34 cellular contexts compared by ENCODE assay signal in the genomic region with DNA sequence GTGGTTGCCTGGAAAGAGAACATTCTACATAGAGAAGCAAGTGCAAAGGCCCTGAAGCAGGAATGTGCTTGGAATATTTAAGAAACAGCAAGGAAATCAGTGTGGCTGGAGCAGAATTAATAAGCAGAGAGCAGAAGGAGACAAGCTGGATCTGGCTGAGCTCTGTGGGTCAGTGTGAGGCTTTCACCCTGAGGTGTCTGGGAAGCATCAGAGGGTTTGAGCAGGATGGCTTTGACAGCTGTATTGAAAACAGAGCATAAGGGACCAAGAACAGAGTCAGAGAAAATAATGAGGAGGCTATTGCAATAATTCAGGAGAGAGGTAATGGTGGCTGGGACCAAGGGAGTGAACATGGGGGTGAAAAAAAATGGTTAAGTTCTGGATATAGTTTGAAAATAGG.
DNase-seq lines count a peak whose midpoint lies in the region; ATAC-seq, FAIRE-seq and TF ChIP-seq lines count a peak whose summit lies in the region.
"Had no signal": no experiment of that assay in that cellular context is flagged by ENCODE, and none has a peak within 500 bp of the region (broad histone marks: within the 10 kb centered on the region; RNA-seq: fewer than 3 reads in every experiment).

No MANE protein-coding gene starts in this region.

- H3K79me2 ChIP-seq in SK-N-SH (ENCODE audit: insufficient read depth) (no peaks in the 10 kb centered on the region), HepG2 (ENCODE audit: insufficient read depth, low read length) (no peaks in the 10 kb centered on the region)

- intact Hi-C loops in HepG2 (cut with micrococcal nuclease; ENCODE audit: unreplicated experiment): no loop called here

- CTCF ChIA-PET in SK-N-SH (lab: Yijun Ruan, JAX) (no interaction called here), HepG2 (lab: Yijun Ruan, JAX; ENCODE audit: low intra/inter-chr PET ratio, low total read pairs) (no interaction called here)

- peak in 1 of 2 experiments; percentile 57; a peak in 1 of 4 replicates for TF ChIP-seq EP300 in SK-N-SH (IDR thresholded peaks at IDR 0.05; ENCODE audit: borderline replicate concordance in 1 of 2, low read depth in 1 of 2, low read length in 1 of 2)
- no peak for TF ChIP-seq EP300 in HepG2 (IDR thresholded peaks at IDR 0.05; ENCODE audit: low read depth in 2 of 2, low read length in 2 of 2)
- no peak for TF ChIP-seq EP300 in HepG2 (CRISPR knock-in tag; IDR thresholded peaks at IDR 0.05; ENCODE audit: borderline replicate concordance)

- no peak overlapping the region for H2AFZ ChIP-seq in SK-N-SH (ENCODE audit: low read depth)
- no peak overlapping the region for H2AFZ ChIP-seq in HepG2 (ENCODE audit: low read length)

- no peak overlapping the region for H3K4me3 ChIP-seq in SK-N-SH (ENCODE audit: low read depth in 2 of 2, low read length in 1 of 2)
- H3K4me3 ChIP-seq in BE2C (ENCODE audit: low read depth, low read length): no peak overlapping the region
- H3K4me3 ChIP-seq in HepG2 (replicated peaks in 1 of 3; ENCODE audit: insufficient read depth in 1 of 3, low read depth in 2 of 3, low read length in 3 of 3): no peak overlapping the region
- H3K4me3 ChIP-seq: A549; BLaER1; BLaER1 treated with 17β-estradiol and CSF1 and Interleukin-3, amounts not matched to agents 10 nM and 100 nM had no signal

- TF ChIP-seq POLR2A in HepG2 (IDR thresholded peaks at IDR 0.05; ENCODE audit: insufficient read depth in 1 of 2, low read depth in 2 of 2, low read length in 2 of 2): no peak

- TF ChIP-seq CTCF in SK-N-SH (IDR thresholded peaks at IDR 0.05): no peak
- no peak for TF ChIP-seq CTCF in BE2C (IDR thresholded peaks at IDR 0.05; ENCODE audit: low read depth, low read length)
- TF ChIP-seq CTCF in HepG2 (CRISPR knock-in tag; IDR thresholded peaks at IDR 0.05): no peak

- H4K20me1 ChIP-seq in SK-N-SH (ENCODE audit: insufficient read depth): no peaks in the 10 kb centered on the region
- no peaks in the 10 kb centered on the region for H4K20me1 ChIP-seq in HepG2 (ENCODE audit: insufficient read depth, low read length)
- H4K20me1 ChIP-seq: BLaER1; BLaER1 treated with 17β-estradiol and CSF1 and Interleukin-3, amounts not matched to agents 10 nM and 100 nM had no signal

- H3K27ac ChIP-seq in SK-N-SH (ENCODE audit: low read depth in 2 of 2, low read length in 1 of 2) (no peak overlapping the region), HepG2 (ENCODE audit: extremely low read length, insufficient read depth, low read length) (no peak overlapping the region)
- H3K27ac ChIP-seq: 22Rv1; A549; BLaER1; BLaER1 treated with 17β-estradiol and CSF1 and Interleukin-3, amounts not matched to agents 10 nM and 100 nM; C4-2B had no signal

- no peak for FAIRE-seq in HepG2 (lab: Jason Lieb, UNC)
- FAIRE-seq: A204.1, A549, D721Med had no signal

- H3K9me3 ChIP-seq in SK-N-SH (no peaks in the 10 kb centered on the region), BE2C (no peaks in the 10 kb centered on the region), HepG2 (ENCODE audit: low read length) (no peaks in the 10 kb centered on the region)
- H3K9me3 ChIP-seq: A549; BLaER1; BLaER1 treated with 17β-estradiol and CSF1 and Interleukin-3, amounts not matched to agents 10 nM and 100 nM; Caco-2 had no signal

- ATAC-seq in SK-N-SH treated with all-trans-retinoic acid at 6 μM for 48 hours: no peak
- no peak for ATAC-seq in HepG2
- ATAC-seq: A549; CD8-positive, alpha-beta T cell had no signal

- no peaks in the 10 kb centered on the region for H3K36me3 ChIP-seq in SK-N-SH (replicated peaks in 1 of 2; ENCODE audit: control insufficient read depth in 1 of 2, insufficient read depth in 2 of 2, low read length in 1 of 2)
- no peaks in the 10 kb centered on the region for H3K36me3 ChIP-seq in BE2C
- no peaks in the 10 kb centered on the region for H3K36me3 ChIP-seq in HepG2 (replicated peaks in 1 of 2; ENCODE audit: control insufficient read depth in 1 of 2, insufficient read depth in 2 of 2, low read length in 2 of 2)
- H3K36me3 ChIP-seq: BLaER1; BLaER1 treated with 17β-estradiol and CSF1 and Interleukin-3, amounts not matched to agents 10 nM and 100 nM had no signal

- DNase-seq in SK-N-SH (peak; percentile 62), BE2C (peak; percentile 46), SK-N-DZ (ENCODE audit: low spot score) (peak; percentile 85), retina (peak; percentile 51), HepG2 (ENCODE audit: low spot score) (no peak), NCI-H2171 (lab: John Stamatoyannopoulos, UW) (no peak), kidney tubule cell (ENCODE audit: low spot score) (no peak)
- DNase-seq: 8988T; ACHN; AML-193; C1 segment of cervical spinal cord; Caco-2; Calu3; CD4-positive, alpha-beta memory T cell; CD4-positive, alpha-beta T cell; CD4-positive, CD25-positive, alpha-beta regulatory T cell; CD8-positive, alpha-beta memory T cell; CD8-positive, alpha-beta T cell; COR-L47; DMS 273 treated with DMSO at 0.1 percent for 48 hours; DMS153; DMS53; DMS79; DMS79 treated with DMSO at 0.1 percent for 48 hours; DND-41; EL had no signal

- H3K9ac ChIP-seq in SK-N-SH (no peak overlapping the region), HepG2 (ENCODE audit: insufficient read depth, low read depth, low read length) (no peak overlapping the region)
- H3K9ac ChIP-seq: BLaER1; BLaER1 treated with 17β-estradiol and CSF1 and Interleukin-3, amounts not matched to agents 10 nM and 100 nM had no signal

- H3K27me3 ChIP-seq in SK-N-SH (ENCODE audit: insufficient read depth): no peaks in the 10 kb centered on the region
- H3K27me3 ChIP-seq in BE2C: no peaks in the 10 kb centered on the region
- H3K27me3 ChIP-seq in HepG2 (ENCODE audit: control insufficient read depth in 1 of 2, insufficient read depth in 2 of 2, low read length in 2 of 2): peaks cover 1 to 4% of the 10 kb centered on the region in 2 experiments; a peak in 2 of 5 replicates
- H3K27me3 ChIP-seq: BLaER1; BLaER1 treated with 17β-estradiol and CSF1 and Interleukin-3, amounts not matched to agents 10 nM and 100 nM had no signal

- H3K4me1 ChIP-seq in SK-N-SH (ENCODE audit: control insufficient read depth in 1 of 2, insufficient read depth in 2 of 2, low read depth in 1 of 2, low read length in 1 of 2) (no peaks in the 10 kb centered on the region), BE2C (no peaks in the 10 kb centered on the region), HepG2 (ENCODE audit: insufficient read depth, low read length) (no peaks in the 10 kb centered on the region)
- H3K4me1 ChIP-seq: A549, Caco-2 had no signal

- H3K4me2 ChIP-seq in SK-N-SH (no peak overlapping the region), HepG2 (ENCODE audit: low read depth, low read length) (no peak overlapping the region)
- H3K4me2 ChIP-seq: A549; BLaER1; BLaER1 treated with 17β-estradiol and CSF1 and Interleukin-3, amounts not matched to agents 10 nM and 100 nM had no signal

- H3F3A ChIP-seq in SK-N-SH (replicated peaks; ENCODE audit: insufficient read depth): no peaks in the 10 kb centered on the region

- TF ChIP-seq RAD21 in SK-N-SH (IDR thresholded peaks at IDR 0.05; ENCODE audit: low read length) (no peak), HepG2 (CRISPR knock-in tag; IDR thresholded peaks at IDR 0.05) (no peak)

- no TSS peak for BruUV-seq in HepG2 (replicated peaks; lab: Mats Ljungman, UMichigan)

- in situ Hi-C loops in HepG2 (cut with HindIII; ENCODE audit: extremely low pct_ligation_motif_present, low pct_unique_long_range_greater_than_20kb): no loop called here

- POLR2A ChIA-PET in SK-N-SH (lab: Yijun Ruan, JAX): no interaction called here
- POLR2A ChIA-PET in HepG2 (lab: Yijun Ruan, JAX): no interaction called here

- H3K9me2 ChIP-seq in SK-N-SH: no peaks in the 10 kb centered on the region

TF ChIP-seq in SK-N-SH, 30 proteins besides CTCF, POLR2A, EP300 and RAD21 (continues in another document):
- TF ChIP-seq TEAD4 (IDR thresholded peaks at IDR 0.05; ENCODE audit: borderline replicate concordance, insufficient read depth) (no peak), MEF2A (IDR thresholded peaks at IDR 0.05; ENCODE audit: borderline replicate concordance, low read depth) (no peak), EZH2phosphoT487 (IDR thresholded peaks at IDR 0.05; ENCODE audit: borderline replicate concordance, low read depth) (no peak), MXI1 (IDR thresholded peaks at IDR 0.05; ENCODE audit: low read depth, low read length) (no peak), ELF1 (IDR thresholded peaks at IDR 0.05) (no peak)

TF ChIP-seq in SK-N-SH treated with all-trans-retinoic acid at 6 μM for 48 hours, 23 proteins besides CTCF, POLR2A, EP300 and RAD21 (continues in another document):
- no peak for TF ChIP-seq RARB (CRISPR knock-in tag; IDR thresholded peaks at IDR 0.05)
- TF ChIP-seq ZNF8 (CRISPR knock-in tag; IDR thresholded peaks at IDR 0.05): no peak
- no peak for TF ChIP-seq ARNTL (CRISPR knock-in tag; IDR thresholded peaks at IDR 0.05; ENCODE audit: borderline replicate concordance, low read depth)
- TF ChIP-seq BACH2 (CRISPR knock-in tag; IDR thresholded peaks at IDR 0.05; ENCODE audit: borderline replicate concordance): no peak
- TF ChIP-seq CSDC2 (CRISPR knock-in tag; IDR thresholded peaks at IDR 0.05): no peak
- TF ChIP-seq TCF4 (CRISPR knock-in tag; IDR thresholded peaks at IDR 0.05; ENCODE audit: borderline replicate concordance): no peak

TF ChIP-seq in HepG2, 621 proteins besides CTCF, POLR2A, EP300 and RAD21:
- TF ChIP-seq, protein P1, sequence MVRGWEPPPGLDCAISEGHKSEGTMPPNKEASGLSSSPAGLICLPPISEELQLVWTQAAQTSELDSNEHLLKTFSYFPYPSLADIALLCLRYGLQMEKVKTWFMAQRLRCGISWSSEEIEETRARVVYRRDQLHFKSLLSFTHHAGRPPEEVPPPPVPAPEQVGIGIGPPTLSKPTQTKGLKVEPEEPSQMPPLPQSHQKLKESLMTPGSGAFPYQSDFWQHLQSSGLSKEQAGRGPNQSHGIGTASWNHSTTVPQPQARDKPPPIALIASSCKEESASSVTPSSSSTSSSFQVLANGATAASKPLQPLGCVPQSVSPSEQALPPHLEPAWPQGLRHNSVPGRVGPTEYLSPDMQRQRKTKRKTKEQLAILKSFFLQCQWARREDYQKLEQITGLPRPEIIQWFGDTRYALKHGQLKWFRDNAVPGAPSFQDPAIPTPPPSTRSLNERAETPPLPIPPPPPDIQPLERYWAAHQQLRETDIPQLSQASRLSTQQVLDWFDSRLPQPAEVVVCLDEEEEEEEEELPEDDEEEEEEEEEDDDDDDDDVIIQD (CRISPR knock-in tag; IDR thresholded peaks at IDR 0.05; ENCODE audit: low read depth): no peak
- TF ChIP-seq ZNF83 (CRISPR knock-in tag; IDR thresholded peaks at IDR 0.05; ENCODE audit: borderline replicate concordance) (no peak), SOX5 (CRISPR knock-in tag; IDR thresholded peaks at IDR 0.05; ENCODE audit: borderline replicate concordance) (no peak), ZNF124 (CRISPR knock-in tag; IDR thresholded peaks at IDR 0.05) (no peak), ZNF724P (CRISPR knock-in tag; IDR thresholded peaks at IDR 0.05; ENCODE audit: borderline replicate concordance) (no peak), SETDB1 (CRISPR knock-in tag; IDR thresholded peaks at IDR 0.05; ENCODE audit: borderline replicate concordance) (no peak), NR2F1 (CRISPR knock-in tag; IDR thresholded peaks at IDR 0.05) (no peak), ZNF547 (CRISPR knock-in tag; IDR thresholded peaks at IDR 0.05) (no peak)

Comparison
In these comparisons a context has a peak if more than half of its experiments do, and no peak if none do; other contexts are left out.
1. DNase-seq: peak in SK-N-SH (single experiment), BE2C (single experiment), SK-N-DZ (single experiment) and retina (single experiment); none in HepG2 (single experiment), NCI-H2171 (single experiment) and kidney tubule cell (single experiment).